Comparison of ENCODE assay signal across 15 cellular contexts in the genomic region with DNA sequence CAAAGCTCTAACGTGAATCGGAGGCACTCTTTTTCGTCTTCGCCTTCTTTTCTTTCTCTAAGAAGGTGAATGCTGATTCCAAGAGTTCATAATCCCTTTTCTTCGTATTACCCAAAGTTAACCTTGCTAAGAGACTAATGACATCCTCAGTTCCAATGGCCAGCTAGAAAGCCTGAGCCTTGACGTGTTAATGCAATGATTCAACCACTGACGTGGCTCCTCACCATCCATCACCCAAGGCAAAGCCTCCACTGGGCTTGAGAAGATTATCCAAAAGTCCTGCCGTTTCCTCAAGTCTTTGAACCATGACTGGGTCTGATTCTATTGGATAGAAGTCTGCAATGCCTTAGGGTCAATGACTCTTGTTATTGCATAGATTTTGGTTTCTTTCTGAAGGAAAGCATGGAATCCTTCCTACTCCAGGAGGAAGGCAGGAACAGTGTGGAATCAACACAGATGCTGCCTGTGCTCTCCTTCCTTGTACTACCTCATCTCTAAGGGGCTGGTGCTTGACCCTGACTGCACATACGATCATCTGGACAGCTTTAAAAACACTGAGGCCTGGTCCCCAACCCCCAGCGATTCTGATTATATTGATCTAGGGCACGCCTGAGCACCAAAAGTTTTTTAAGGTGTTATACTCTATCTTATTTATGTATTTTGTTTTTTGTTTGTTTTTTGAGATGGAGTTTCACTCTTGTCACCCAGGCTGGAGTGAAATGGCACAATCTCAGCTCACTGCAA.
DNase-seq lines count a peak whose midpoint lies in the region; ATAC-seq and TF ChIP-seq lines count a peak whose summit lies in the region.
"Had no signal": no experiment of that assay in that cellular context is flagged by ENCODE, and none has a peak within 500 bp of the region (broad histone marks: within the 10 kb centered on the region; RNA-seq: fewer than 3 reads in every experiment).

No MANE protein-coding gene starts in this region.

- H3K27me3 Mint-ChIP-seq in Caco-2 (ENCODE audit: insufficient read depth, unreplicated experiment): no peaks in the 10 kb centered on the region

- H3K4me1 ChIP-seq in ascending aorta (peaks cover 18 to 44% of the 10 kb centered on the region in 2 donors), Caco-2 (no peaks in the 10 kb centered on the region)

- no peaks in the 10 kb centered on the region for H3K36me3 ChIP-seq in ascending aorta
- H3K36me3 ChIP-seq in Caco-2 (ENCODE audit: control insufficient read depth, insufficient read depth, low read length): no peaks in the 10 kb centered on the region
- H3K36me3 ChIP-seq: spleen had no signal

- H3K36me3 Mint-ChIP-seq in Caco-2 (ENCODE audit: insufficient read depth, unreplicated experiment): peaks cover 4% of the 10 kb centered on the region
- H3K36me3 Mint-ChIP-seq: stimulated activated naive B cell treated with anti-CD40 and anti-IgM and Interleukin-4, amounts not matched to agents 10 μg/mL and 1 μg/mL and 100 μg/mL, for 72 hours had no signal

- CTCF ChIA-PET in Caco-2 (lab: Charles Lee): interaction anchor here (1.1 kb wide), 1 partner anchor 181 kb away, joined by 3 read pairs; no protein-coding TSS in a partner anchor

- ATAC-seq in sciatic nerve: no peak
- ATAC-seq: Panc1; stimulated activated naive B cell treated with anti-CD40 and anti-IgM and Interleukin-4, amounts not matched to agents 10 μg/mL and 1 μg/mL and 100 μg/mL, for 72 hours had no signal

- TF ChIP-seq CTCF in ascending aorta (IDR thresholded peaks at IDR 0.05) (no peak), fibroblast of villous mesenchyme (IDR thresholded peaks at IDR 0.05; ENCODE audit: insufficient read depth, low read depth, low read length) (no peak), Caco-2 (IDR thresholded peaks at IDR 0.05; ENCODE audit: insufficient read depth in 1 of 2, low read depth in 1 of 2, low read length in 1 of 2, severe bottlenecking in 1 of 2, unreplicated experiment in 1 of 2) (no peak)

- H3K4me3 ChIP-seq in ascending aorta (peak overlapping the region in 1 of 2 donors; percentile 50), fibroblast of villous mesenchyme (ENCODE audit: low read depth, low read length) (no peak overlapping the region), skeletal muscle cell (ENCODE audit: low read depth, low read length) (no peak overlapping the region), Caco-2 (ENCODE audit: low read depth, low read length) (no peak overlapping the region)
- H3K4me3 ChIP-seq: spleen had no signal

- no peak overlapping the region for H3K4me3 Mint-ChIP-seq in Caco-2 (ENCODE audit: unreplicated experiment)
- H3K4me3 Mint-ChIP-seq: stimulated activated naive B cell treated with anti-CD40 and anti-IgM and Interleukin-4, amounts not matched to agents 10 μg/mL and 1 μg/mL and 100 μg/mL, for 72 hours had no signal

- DNase-seq in GM04503 (ENCODE audit: low read depth) (peak; percentile 31), ascending aorta (ENCODE audit: low spot score in 2 of 2) (no peak), fibroblast of villous mesenchyme (ENCODE audit: low read depth) (peak; percentile 30), skeletal muscle cell (ENCODE audit: low read depth) (peak; percentile 56), Caco-2 (no peak), SIG-M5 treated with dmso at 0.1 percent for 504 hours (lab: John Stamatoyannopoulos, UW; ENCODE audit: unreplicated experiment) (no peak), sciatic nerve (ENCODE audit: low spot score) (no peak), DMS 273 treated with DMSO at 0.1 percent for 48 hours (lab: John Stamatoyannopoulos, UW) (no peak)
- DNase-seq: activated effector memory CD4-positive, alpha-beta T cell treated with Interleukin-2 at 50 U/mL for 16 hours; Calu3; NCI-H69; occipital lobe; spleen; stimulated activated naive B cell treated with anti-CD40 and anti-IgM and Interleukin-4, amounts not matched to agents 10 μg/mL and 1 μg/mL and 100 μg/mL, for 72 hours had no signal

- no peak overlapping the region for H3K27ac Mint-ChIP-seq in Caco-2 (ENCODE audit: unreplicated experiment)

- H3K9me3 ChIP-seq in ascending aorta: no peaks in the 10 kb centered on the region
- no peaks in the 10 kb centered on the region for H3K9me3 ChIP-seq in Caco-2
- H3K9me3 ChIP-seq: spleen had no signal

- POLR2A ChIA-PET in Caco-2 (lab: Charles Lee): interaction anchor here (0.5 kb wide), 1 partner anchor 13 kb away, joined by 4 read pairs; no protein-coding TSS in a partner anchor

- peak overlapping the region; percentile 89 to 93 for H3K27ac ChIP-seq in ascending aorta
- H3K27ac ChIP-seq: spleen had no signal

- intact Hi-C loops in ascending aorta (cut with DNase I) (no loop called here), Caco-2 (cut with micrococcal nuclease; ENCODE audit: unreplicated experiment) (no loop called here), sciatic nerve (cut with DNase I) (no loop called here)

- no peaks in the 10 kb centered on the region for H3K9me3 Mint-ChIP-seq in Caco-2 (ENCODE audit: unreplicated experiment)
- H3K9me3 Mint-ChIP-seq: stimulated activated naive B cell treated with anti-CD40 and anti-IgM and Interleukin-4, amounts not matched to agents 10 μg/mL and 1 μg/mL and 100 μg/mL, for 72 hours had no signal

- no TSS peak for BruUV-seq in Caco-2 (replicated peaks; lab: Mats Ljungman, UMichigan)

- H3K4me1 Mint-ChIP-seq in Caco-2 (ENCODE audit: low read depth, unreplicated experiment): no peaks in the 10 kb centered on the region

- no peaks in the 10 kb centered on the region for H3K27me3 ChIP-seq in ascending aorta
- no peaks in the 10 kb centered on the region; the same call in 1 of the 2 replicates for H3K27me3 ChIP-seq in Caco-2 (replicated peaks; ENCODE audit: control insufficient read depth, insufficient read depth, low read length)

Comparison
In these comparisons a context has a peak if more than half of its experiments do, and no peak if none do; other contexts are left out.
1. DNase-seq: peak in GM04503 (single experiment), fibroblast of villous mesenchyme (single experiment) and skeletal muscle cell (single experiment); none in ascending aorta (0 of 2), Caco-2 (0 of 2), SIG-M5 treated with dmso at 0.1 percent for 504 hours (single experiment), sciatic nerve (single experiment) and DMS 273 treated with DMSO at 0.1 percent for 48 hours (single experiment).